In the genomic region with DNA sequence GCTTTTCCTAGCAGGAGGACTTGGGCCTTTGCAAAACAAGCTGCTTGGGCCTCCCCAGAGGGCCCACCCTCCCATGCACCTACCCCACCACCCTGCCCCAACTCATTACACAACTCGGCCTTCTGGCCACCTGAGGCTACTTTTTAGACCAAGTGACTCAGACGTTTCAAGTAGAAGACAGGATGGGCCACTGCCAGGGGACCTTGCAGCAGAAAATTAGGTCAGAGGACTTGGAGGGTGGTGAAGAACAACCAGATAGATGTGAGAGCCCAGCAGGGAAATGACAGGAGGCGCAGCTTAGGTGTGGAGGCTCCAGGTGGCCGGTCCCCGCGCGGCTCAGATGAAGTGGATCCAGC, we compare ENCODE assay signal across 8 cellular contexts. TPM values are rescaled to one million over a fixed set of nuclear protein-coding genes. Genes with fewer than 3 reads are reported as not detected.
DNase-seq lines count a peak whose midpoint lies in the region; ATAC-seq and TF ChIP-seq lines count a peak whose summit lies in the region.

No MANE protein-coding gene starts in this region.

- intact Hi-C loops in activated CD4-positive, alpha-beta memory T cell treated with anti-CD3 and anti-CD28 coated beads for 36 hours (cut with micrococcal nuclease) = no loop called here
- intact Hi-C loops in heart left ventricle (cut with DNase I) = loop anchor here in 1 of 10 donors (10.0 kb wide), 1 partner anchor 154 kb away; no protein-coding TSS in a partner anchor

- peaks cover 7% of the 10 kb centered on the region for H3K36me3 Mint-ChIP-seq in activated CD4-positive, alpha-beta memory T cell treated with anti-CD3 and anti-CD28 coated beads for 36 hours
- peaks cover 7 to 8% of the 10 kb centered on the region in 2 donors for H3K36me3 Mint-ChIP-seq in stimulated activated naive B cell treated with anti-CD40 and anti-IgM and Interleukin-4, amounts not matched to agents 10 μg/mL and 1 μg/mL and 100 μg/mL, for 72 hours

- peak; percentile 5 for DNase-seq in NK-92 treated with Interleukin-12 subunit alpha and Interleukin-12 subunit beta, amount 100 ng/mL, for 24 hours (lab: John Stamatoyannopoulos, UW)
- DNase-seq in NK-92 (lab: John Stamatoyannopoulos, UW; ENCODE audit: unreplicated experiment) (no peak), heart left ventricle (peak in 4 of 5 donors; percentile 21 to 53 (median 40)), GF-D8 (lab: John Stamatoyannopoulos, UW) (no peak), DMS153 treated with DMSO at 0.1 percent for 48 hours (lab: John Stamatoyannopoulos, UW; ENCODE audit: unreplicated experiment) (no peak), SK-N-DZ (ENCODE audit: low spot score) (no peak)
- DNase-seq in activated CD4-positive, alpha-beta memory T cell treated with anti-CD3 and anti-CD28 coated beads for 36 hours = no peak
- DNase-seq in stimulated activated naive B cell treated with anti-CD40 and anti-IgM and Interleukin-4, amounts not matched to agents 10 μg/mL and 1 μg/mL and 100 μg/mL, for 72 hours = no peak

- peak overlapping the region in 11 of 12 donors; percentile 39 to 99 (median 94) for H3K27ac ChIP-seq in heart left ventricle

- peak in 2 of 4 donors; percentile 2 to 3 for ATAC-seq in heart left ventricle
- no peak for ATAC-seq in stimulated activated naive B cell treated with anti-CD40 and anti-IgM and Interleukin-4, amounts not matched to agents 10 μg/mL and 1 μg/mL and 100 μg/mL, for 72 hours (replicated peaks)

- TF ChIP-seq POLR2A in heart left ventricle (IDR thresholded peaks at IDR 0.05) = no peak

- H3K4me1 Mint-ChIP-seq in activated CD4-positive, alpha-beta memory T cell treated with anti-CD3 and anti-CD28 coated beads for 36 hours (ENCODE audit: low read depth) = peaks cover 33% of the 10 kb centered on the region
- H3K4me1 Mint-ChIP-seq in stimulated activated naive B cell treated with anti-CD40 and anti-IgM and Interleukin-4, amounts not matched to agents 10 μg/mL and 1 μg/mL and 100 μg/mL, for 72 hours = peaks cover 14 to 19% of the 10 kb centered on the region in 2 donors

- no peaks in the 10 kb centered on the region for H3K27me3 ChIP-seq in heart left ventricle

- no peaks in the 10 kb centered on the region for H3K9me3 Mint-ChIP-seq in activated CD4-positive, alpha-beta memory T cell treated with anti-CD3 and anti-CD28 coated beads for 36 hours
- no peaks in the 10 kb centered on the region for H3K9me3 Mint-ChIP-seq in stimulated activated naive B cell treated with anti-CD40 and anti-IgM and Interleukin-4, amounts not matched to agents 10 μg/mL and 1 μg/mL and 100 μg/mL, for 72 hours

- peak overlapping the region in 9 of 12 donors; percentile 0 to 90 (median 78) for H3K4me3 ChIP-seq in heart left ventricle

- POLR2A ChIA-PET in activated CD4-positive, alpha-beta memory T cell treated with anti-CD3 and anti-CD28 coated beads for 36 hours (lab: Charles Lee) = no interaction called here

- CTCF ChIA-PET in activated CD4-positive, alpha-beta memory T cell treated with anti-CD3 and anti-CD28 coated beads for 36 hours (lab: Charles Lee) = interaction anchor here (1.3 kb wide), 1 partner anchor 12 kb away, joined by 3 read pairs; no protein-coding TSS in a partner anchor

- H3K4me1 ChIP-seq in heart left ventricle = peaks cover 3 to 65% (median 52%) of the 10 kb centered on the region in 12 donors

- peak overlapping the region; percentile 38 for H3K27ac Mint-ChIP-seq in activated CD4-positive, alpha-beta memory T cell treated with anti-CD3 and anti-CD28 coated beads for 36 hours
- peak overlapping the region; percentile 61 for H3K27ac Mint-ChIP-seq in stimulated activated naive B cell treated with anti-CD40 and anti-IgM and Interleukin-4, amounts not matched to agents 10 μg/mL and 1 μg/mL and 100 μg/mL, for 72 hours

- no peaks in the 10 kb centered on the region for H3K27me3 Mint-ChIP-seq in activated CD4-positive, alpha-beta memory T cell treated with anti-CD3 and anti-CD28 coated beads for 36 hours
- no peaks in the 10 kb centered on the region for H3K27me3 Mint-ChIP-seq in stimulated activated naive B cell treated with anti-CD40 and anti-IgM and Interleukin-4, amounts not matched to agents 10 μg/mL and 1 μg/mL and 100 μg/mL, for 72 hours

- H3K36me3 ChIP-seq in heart left ventricle = peaks cover 0 to 21% (median 18%) of the 10 kb centered on the region in 9 donors

- H3K9me3 ChIP-seq in heart left ventricle = no peaks in the 10 kb centered on the region

- WGBS in heart left ventricle, 4 donors = 48 to 76% (median 73%) methylated on average over 3 to 7 of the region's 7 CpGs

- peak overlapping the region; percentile 73 for H3K4me3 Mint-ChIP-seq in activated CD4-positive, alpha-beta memory T cell treated with anti-CD3 and anti-CD28 coated beads for 36 hours
- H3K4me3 Mint-ChIP-seq in stimulated activated naive B cell treated with anti-CD40 and anti-IgM and Interleukin-4, amounts not matched to agents 10 μg/mL and 1 μg/mL and 100 μg/mL, for 72 hours = peak overlapping the region; percentile 80 to 83

- no peak for TF ChIP-seq CTCF in heart left ventricle (IDR thresholded peaks at IDR 0.05)

RNA-seq across cellular contexts. Expression of gene PPP1R3D, which starts 1.4 kb away (rescaled TPM):
- 1 to 10 TPM; 5.7 TPM for total RNA-seq in activated CD4-positive, alpha-beta memory T cell treated with anti-CD3 and anti-CD28 coated beads for 36 hours
- 10 to 100 TPM in 8 of 9 donors, 1 to 10 TPM in 1; 9.1 to 14.7 (median 12.7) TPM for total RNA-seq in heart left ventricle
- polyA plus RNA-seq in heart left ventricle = 1 to 10 TPM; 5.6 to 5.8 TPM
- polyA plus RNA-seq in SK-N-DZ (2014; cell fraction: cytosol; rRNA removed) = 3.8 and 4.8 TPM in 2 replicates
- polyA plus RNA-seq in SK-N-DZ (2014; cell fraction: nucleus; rRNA removed) = 3.5 and 4.2 TPM in 2 replicates

RNA-seq across cellular contexts. Expression of gene FAM217B, which starts 1.5 kb away (rescaled TPM):
- total RNA-seq in activated CD4-positive, alpha-beta memory T cell treated with anti-CD3 and anti-CD28 coated beads for 36 hours = 10 to 100 TPM; 18.4 to 20.3 TPM
- total RNA-seq in heart left ventricle = 10 to 100 TPM; 16.7 to 38.0 (median 26.4) TPM
- 1 to 10 TPM; 5.8 to 6.3 TPM for polyA plus RNA-seq in heart left ventricle
- polyA plus RNA-seq in SK-N-DZ (2014; cell fraction: cytosol; rRNA removed) = 7.4 and 8.0 TPM in 2 replicates
- 3.8 and 6.3 TPM in 2 replicates for polyA plus RNA-seq in SK-N-DZ (2014; cell fraction: nucleus; rRNA removed)

RNA-seq across cellular contexts. Expression of gene SYCP2, which starts 5.2 kb away (rescaled TPM):
- 1 to 10 TPM; 3.1 to 3.9 TPM for total RNA-seq in activated CD4-positive, alpha-beta memory T cell treated with anti-CD3 and anti-CD28 coated beads for 36 hours
- 1 to 10 TPM in 7 of 9 donors, under 1 TPM in 2; 0.59 to 2.6 (median 1.1) TPM for total RNA-seq in heart left ventricle
- polyA plus RNA-seq in heart left ventricle = 1 to 10 TPM in 1 of 2 donors, under 1 TPM in 1; 0.71 to 1.6 TPM
- 0.12 and 0.17 TPM in 2 replicates for polyA plus RNA-seq in SK-N-DZ (2014; cell fraction: cytosol; rRNA removed)
- 1.3 and 5.9 TPM in 2 replicates for polyA plus RNA-seq in SK-N-DZ (2014; cell fraction: nucleus; rRNA removed)

RNA-seq across cellular contexts. Expression of gene CDH26, which starts 19.5 kb away (rescaled TPM):
- 1 to 10 TPM; 1.5 to 1.6 TPM for total RNA-seq in activated CD4-positive, alpha-beta memory T cell treated with anti-CD3 and anti-CD28 coated beads for 36 hours
- 1 to 10 TPM in 4 of 9 donors, under 1 TPM in 5; 0.47 to 2.0 (median 0.98) TPM for total RNA-seq in heart left ventricle
- 1 to 10 TPM in 1 of 2 donors, under 1 TPM in 1; 0.30 to 1.3 TPM for polyA plus RNA-seq in heart left ventricle
- polyA plus RNA-seq in SK-N-DZ (2014; cell fraction: cytosol; rRNA removed) = 0.09 TPM in 1 of 2 replicates, not detected in the other
- polyA plus RNA-seq in SK-N-DZ (2014; cell fraction: nucleus; rRNA removed) = 0.28 and 2.9 TPM in 2 replicates

Comparison
In these comparisons a context has a peak if more than half of its experiments do, and no peak if none do; other contexts are left out.
1. DNase-seq: peak in NK-92 treated with Interleukin-12 subunit alpha and Interleukin-12 subunit beta, amount 100 ng/mL, for 24 hours (single experiment) and heart left ventricle (4 of 5); none in NK-92 (single experiment), activated CD4-positive, alpha-beta memory T cell treated with anti-CD3 and anti-CD28 coated beads for 36 hours (single experiment), stimulated activated naive B cell treated with anti-CD40 and anti-IgM and Interleukin-4, amounts not matched to agents 10 μg/mL and 1 μg/mL and 100 μg/mL, for 72 hours (single experiment), GF-D8 (single experiment), DMS153 treated with DMSO at 0.1 percent for 48 hours (single experiment) and SK-N-DZ (single experiment).